15 cellular contexts compared by ENCODE assay signal in the genomic region with DNA sequence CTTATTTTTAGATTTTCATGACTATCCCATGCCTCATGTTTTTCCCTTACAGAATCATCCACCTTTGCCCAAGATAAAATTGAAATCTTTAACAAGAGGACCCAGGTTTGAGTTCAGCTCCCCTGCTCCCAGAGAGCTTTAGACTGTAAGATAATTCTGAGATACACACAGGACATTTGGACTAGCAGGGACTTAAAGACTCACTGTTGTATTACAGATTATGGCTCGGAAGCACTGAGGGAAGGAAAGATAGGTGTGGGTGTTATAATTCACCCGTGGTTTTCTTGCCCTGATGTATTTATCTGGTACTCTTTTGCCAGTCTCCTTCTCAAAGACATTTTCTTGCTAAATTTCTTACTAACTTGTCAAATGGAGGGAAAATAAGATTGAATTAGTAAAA.
DNase-seq lines count a peak whose midpoint lies in the region; ATAC-seq and TF ChIP-seq lines count a peak whose summit lies in the region.
"Had no signal": no experiment of that assay in that cellular context is flagged by ENCODE, and none has a peak within 500 bp of the region (broad histone marks: within the 10 kb centered on the region; RNA-seq: fewer than 3 reads in every experiment).

No MANE protein-coding gene starts in this region.

- H3K4me2 ChIP-seq in IMR-90 (ENCODE audit: low read depth, low read length), result no peak overlapping the region
- H3K4me2 ChIP-seq in PC-9, result no peak overlapping the region

- H3K27me3 Mint-ChIP-seq in activated CD4-positive, alpha-beta memory T cell treated with anti-CD3 and anti-CD28 coated beads for 36 hours, result no peaks in the 10 kb centered on the region
- H3K27me3 Mint-ChIP-seq in activated CD4-positive, alpha-beta memory T cell treated with anti-CD3 and anti-CD28 coated beads, Interleukin-2, amount 10 ng/mL, durations not matched to agents 7 days and 5 days, result no peaks in the 10 kb centered on the region
- H3K27me3 Mint-ChIP-seq in activated naive CD8-positive, alpha-beta T cell, result no peaks in the 10 kb centered on the region
- no peaks in the 10 kb centered on the region for H3K27me3 Mint-ChIP-seq in natural killer cell treated with Interleukin-12 subunit alpha and Interleukin-12 subunit beta and Interleukin-15 and Interleukin-18, amount 100 ng/mL, for 72 hours

- H2AK5ac ChIP-seq in IMR-90 (ENCODE audit: low read depth, low read length), result no peak overlapping the region

- no peaks in the 10 kb centered on the region for H3K27me3 ChIP-seq in IMR-90 (ENCODE audit: control insufficient read depth, insufficient read depth, low read length)
- H3K27me3 ChIP-seq in PC-9 (ENCODE audit: insufficient read depth, low read depth), result no peaks in the 10 kb centered on the region
- H3K27me3 ChIP-seq: Peyer's patch had no signal

- H2BK15ac ChIP-seq in IMR-90 (ENCODE audit: low read depth, low read length), result no peak overlapping the region

- H3K4me3 ChIP-seq in IMR-90 (ENCODE audit: insufficient read depth, low read depth, low read length), result no peak overlapping the region
- no peak overlapping the region for H3K4me3 ChIP-seq in PC-9
- H3K4me3 ChIP-seq: Peyer's patch had no signal

- no peak overlapping the region for H3K18ac ChIP-seq in IMR-90 (ENCODE audit: low read depth, low read length)

- dilution Hi-C loops in IMR-90 (cut with HindIII; ENCODE audit: low sequenced_read_pairs, unreplicated experiment), result no loop called here

- no peak overlapping the region for H4K91ac ChIP-seq in IMR-90 (ENCODE audit: insufficient read depth, low read depth, low read length)

- no peak for TF ChIP-seq RAD21 in IMR-90 (IDR thresholded peaks at IDR 0.05; ENCODE audit: low read length)

- no peak overlapping the region for H2AK9ac ChIP-seq in IMR-90 (replicated peaks; ENCODE audit: low read depth, low read length, poor library complexity)

- H3K14ac ChIP-seq in IMR-90 (replicated peaks; ENCODE audit: low read depth, low read length), result no peak overlapping the region

- no CpG with 5 or more reads among the region's 2 CpGs for WGBS in IMR-90 (ENCODE audit: extremely low coverage in 2 of 2, insufficient read length in 1 of 2), 2 experiments

- ATAC-seq in IMR-90 (ENCODE audit: low read depth) (no peak), HG03565 (IDR thresholded peaks at IDR 0.05; ENCODE audit: unreplicated experiment) (no peak)
- no peak for ATAC-seq in natural killer cell treated with Interleukin-12 subunit alpha and Interleukin-12 subunit beta and Interleukin-15 and Interleukin-18, amount 100 ng/mL, for 72 hours
- ATAC-seq: CD8-positive, alpha-beta T cell; HepG2 had no signal

- no peak overlapping the region for H2BK20ac ChIP-seq in IMR-90 (ENCODE audit: low read depth, low read length)

- intact Hi-C loops in activated CD4-positive, alpha-beta memory T cell treated with anti-CD3 and anti-CD28 coated beads for 36 hours (cut with micrococcal nuclease), result no loop called here
- intact Hi-C loops in IMR-90 (cut with micrococcal nuclease), result no loop called here
- intact Hi-C loops in PC-9 (cut with micrococcal nuclease; ENCODE audit: unreplicated experiment), result no loop called here

- DNase-seq in activated CD4-positive, alpha-beta memory T cell treated with anti-CD3 and anti-CD28 coated beads for 36 hours, result no peak
- DNase-seq in activated CD4-positive, alpha-beta memory T cell treated with anti-CD3 and anti-CD28 coated beads, Interleukin-2, amount 10 ng/mL, durations not matched to agents 7 days and 5 days, result no peak
- DNase-seq in IMR-90, result no peak
- no peak for DNase-seq in natural killer cell treated with Interleukin-12 subunit alpha and Interleukin-12 subunit beta and Interleukin-15 and Interleukin-18, amount 100 ng/mL, for 72 hours (ENCODE audit: low spot score)
- no peak for DNase-seq in mucosa of gallbladder (ENCODE audit: low spot score)
- no peak for DNase-seq in PC-9
- DNase-seq: CD8-positive, alpha-beta T cell; NCI-H1092; NCI-H146; NCI-H2081; NCI-H524; Peyer's patch had no signal

- no peaks in the 10 kb centered on the region for H3K36me3 ChIP-seq in IMR-90 (ENCODE audit: control insufficient read depth, insufficient read depth, low read length)
- H3K36me3 ChIP-seq in PC-9 (ENCODE audit: low read depth), result no peaks in the 10 kb centered on the region

- H3K27ac ChIP-seq in IMR-90 (ENCODE audit: insufficient read depth, low read length), result no peak overlapping the region
- no peak overlapping the region for H3K27ac ChIP-seq in PC-9
- H3K27ac ChIP-seq: Peyer's patch had no signal

- H3K56ac ChIP-seq in IMR-90 (ENCODE audit: extremely low read depth, insufficient read depth, low read length), result no peak overlapping the region

- H3K4me1 Mint-ChIP-seq in activated CD4-positive, alpha-beta memory T cell treated with anti-CD3 and anti-CD28 coated beads for 36 hours (ENCODE audit: low read depth), result peaks cover 54% of the 10 kb centered on the region
- H3K4me1 Mint-ChIP-seq in activated CD4-positive, alpha-beta memory T cell treated with anti-CD3 and anti-CD28 coated beads, Interleukin-2, amount 10 ng/mL, durations not matched to agents 7 days and 5 days, result peaks cover 35% of the 10 kb centered on the region
- peaks cover 55% of the 10 kb centered on the region for H3K4me1 Mint-ChIP-seq in activated naive CD8-positive, alpha-beta T cell (ENCODE audit: low read depth)
- H3K4me1 Mint-ChIP-seq in natural killer cell treated with Interleukin-12 subunit alpha and Interleukin-12 subunit beta and Interleukin-15 and Interleukin-18, amount 100 ng/mL, for 72 hours (ENCODE audit: low read depth in 2 of 2), result peaks cover 50 to 53% of the 10 kb centered on the region in 2 donors

- H4K20me1 ChIP-seq in IMR-90 (ENCODE audit: insufficient read depth, low read length), result no peaks in the 10 kb centered on the region
- no peaks in the 10 kb centered on the region for H4K20me1 ChIP-seq in PC-9 (ENCODE audit: insufficient read depth)

- peaks cover 15% of the 10 kb centered on the region for H3K36me3 Mint-ChIP-seq in activated CD4-positive, alpha-beta memory T cell treated with anti-CD3 and anti-CD28 coated beads for 36 hours
- peaks cover 28% of the 10 kb centered on the region for H3K36me3 Mint-ChIP-seq in activated CD4-positive, alpha-beta memory T cell treated with anti-CD3 and anti-CD28 coated beads, Interleukin-2, amount 10 ng/mL, durations not matched to agents 7 days and 5 days (ENCODE audit: low read depth)
- peaks cover 12% of the 10 kb centered on the region for H3K36me3 Mint-ChIP-seq in activated naive CD8-positive, alpha-beta T cell
- H3K36me3 Mint-ChIP-seq in natural killer cell treated with Interleukin-12 subunit alpha and Interleukin-12 subunit beta and Interleukin-15 and Interleukin-18, amount 100 ng/mL, for 72 hours, result peaks cover 13% of the 10 kb centered on the region

- in situ Hi-C loops in IMR-90 (cut with MboI; ENCODE audit: low sequenced_read_pairs), result no loop called here

- H3K4ac ChIP-seq in IMR-90 (ENCODE audit: low read depth, low read length), result peak overlapping the region; percentile 24; the same call in 1 of the 2 replicates

- TF ChIP-seq CTCF in IMR-90 (conservative IDR thresholded peaks at IDR 0.05; ENCODE audit: low read depth, low read length), result no peak
- TF ChIP-seq CTCF in PC-9 (conservative IDR thresholded peaks at IDR 0.05), result no peak

- H3K9ac ChIP-seq in IMR-90 (ENCODE audit: low read depth, low read length), result no peak overlapping the region

- peaks cover under 1 to 2% of the 10 kb centered on the region in 2 experiments; a peak in 1 of 4 replicates for H3K79me1 ChIP-seq in IMR-90 (ENCODE audit: low read depth in 1 of 2, low read length in 2 of 2)

- no peak for TF ChIP-seq POLR2A in IMR-90 (IDR thresholded peaks at IDR 0.05; ENCODE audit: low read depth, low read length)

- BruUV-seq in IMR-90 (replicated peaks; lab: Mats Ljungman, UMichigan), result no TSS peak
- BruUV-seq in PC-9 (replicated peaks; lab: Mats Ljungman, UMichigan), result no TSS peak

- peaks cover 2% of the 10 kb centered on the region for H3K9me1 ChIP-seq in IMR-90 (ENCODE audit: insufficient read depth, low read length)

- H3K4me3 Mint-ChIP-seq in activated CD4-positive, alpha-beta memory T cell treated with anti-CD3 and anti-CD28 coated beads for 36 hours, result no peak overlapping the region
- no peak overlapping the region for H3K4me3 Mint-ChIP-seq in activated CD4-positive, alpha-beta memory T cell treated with anti-CD3 and anti-CD28 coated beads, Interleukin-2, amount 10 ng/mL, durations not matched to agents 7 days and 5 days
- no peak overlapping the region for H3K4me3 Mint-ChIP-seq in activated naive CD8-positive, alpha-beta T cell
- H3K4me3 Mint-ChIP-seq in natural killer cell treated with Interleukin-12 subunit alpha and Interleukin-12 subunit beta and Interleukin-15 and Interleukin-18, amount 100 ng/mL, for 72 hours, result peak overlapping the region; percentile 58
- H3K4me3 Mint-ChIP-seq: CD8-positive, alpha-beta T cell had no signal

- H4K8ac ChIP-seq in IMR-90 (ENCODE audit: low read depth in 2 of 2, low read length in 2 of 2), result 0 out of 4 replicates have a peak overlapping the region, but pooled peaks of 1 of the 2 experiments have one; percentile 25

- H2BK5ac ChIP-seq in IMR-90 (ENCODE audit: low read depth, low read length, poor library complexity, severe bottlenecking), result no peak overlapping the region

- H4K5ac ChIP-seq in IMR-90 (ENCODE audit: low read depth, low read length), result no peak overlapping the region

- no peak overlapping the region for H3K23ac ChIP-seq in IMR-90 (ENCODE audit: low read depth, low read length)

- H3F3A ChIP-seq in PC-9 (ENCODE audit: insufficient read depth, low read depth), result no peaks in the 10 kb centered on the region

- POLR2A ChIA-PET in activated CD4-positive, alpha-beta memory T cell treated with anti-CD3 and anti-CD28 coated beads for 36 hours (lab: Charles Lee), result interaction anchor here (1.3 to 1.8 kb wide), 2 partner anchors 19 to 149 kb away, joined by 4 read pairs; a partner anchor contains a TSS
- POLR2A ChIA-PET in activated CD4-positive, alpha-beta memory T cell treated with anti-CD3 and anti-CD28 coated beads, Interleukin-2, amount 10 ng/mL, durations not matched to agents 7 days and 5 days (lab: Charles Lee), result no interaction called here
- POLR2A ChIA-PET in IMR-90 (lab: Charles Lee; ENCODE audit: unreplicated experiment), result no interaction called here
- POLR2A ChIA-PET in PC-9 (lab: Charles Lee; ENCODE audit: unreplicated experiment), result no interaction called here

- H2AFZ ChIP-seq in IMR-90 (replicated peaks; ENCODE audit: low read length, poor library complexity), result no peak overlapping the region
- H2AFZ ChIP-seq in PC-9, result no peak overlapping the region

- H2BK120ac ChIP-seq in IMR-90 (ENCODE audit: low read depth, low read length), result no peak overlapping the region

- H3K27ac Mint-ChIP-seq in activated CD4-positive, alpha-beta memory T cell treated with anti-CD3 and anti-CD28 coated beads for 36 hours, result peak overlapping the region; percentile 76
- H3K27ac Mint-ChIP-seq in activated CD4-positive, alpha-beta memory T cell treated with anti-CD3 and anti-CD28 coated beads, Interleukin-2, amount 10 ng/mL, durations not matched to agents 7 days and 5 days, result no peak overlapping the region
- H3K27ac Mint-ChIP-seq in activated naive CD8-positive, alpha-beta T cell, result peak overlapping the region; percentile 97
- H3K27ac Mint-ChIP-seq in natural killer cell treated with Interleukin-12 subunit alpha and Interleukin-12 subunit beta and Interleukin-15 and Interleukin-18, amount 100 ng/mL, for 72 hours, result peak overlapping the region; percentile 81 to 89
- H3K27ac Mint-ChIP-seq: CD8-positive, alpha-beta T cell had no signal

- H3K9me3 Mint-ChIP-seq in activated CD4-positive, alpha-beta memory T cell treated with anti-CD3 and anti-CD28 coated beads for 36 hours, result no peaks in the 10 kb centered on the region
- no peaks in the 10 kb centered on the region for H3K9me3 Mint-ChIP-seq in activated CD4-positive, alpha-beta memory T cell treated with anti-CD3 and anti-CD28 coated beads, Interleukin-2, amount 10 ng/mL, durations not matched to agents 7 days and 5 days
- no peaks in the 10 kb centered on the region for H3K9me3 Mint-ChIP-seq in activated naive CD8-positive, alpha-beta T cell (ENCODE audit: low read depth)
- H3K9me3 Mint-ChIP-seq in natural killer cell treated with Interleukin-12 subunit alpha and Interleukin-12 subunit beta and Interleukin-15 and Interleukin-18, amount 100 ng/mL, for 72 hours, result no peaks in the 10 kb centered on the region
- H3K9me3 Mint-ChIP-seq: CD8-positive, alpha-beta T cell had no signal

- H3K9me3 ChIP-seq in IMR-90 (ENCODE audit: control insufficient read depth, insufficient read depth, low read length) (no peaks in the 10 kb centered on the region), PC-9 (ENCODE audit: insufficient read depth, low read depth) (peaks cover 3% of the 10 kb centered on the region; the same call in 1 of the 2 replicates)
- H3K9me3 ChIP-seq: Peyer's patch had no signal

- CTCF ChIA-PET in activated CD4-positive, alpha-beta memory T cell treated with anti-CD3 and anti-CD28 coated beads for 36 hours (lab: Charles Lee), result interaction anchor here (1.5 kb wide), 1 partner anchor 34 kb away, joined by 5 read pairs; no protein-coding TSS in a partner anchor
- CTCF ChIA-PET in activated CD4-positive, alpha-beta memory T cell treated with anti-CD3 and anti-CD28 coated beads, Interleukin-2, amount 10 ng/mL, durations not matched to agents 7 days and 5 days (lab: Charles Lee), result interaction anchor here (1.1 kb wide), 1 partner anchor 10 kb away, joined by 3 read pairs; no protein-coding TSS in a partner anchor
- CTCF ChIA-PET in IMR-90 (lab: Yijun Ruan, JAX) (no interaction called here), PC-9 (lab: Charles Lee) (no interaction called here)

- H3K4me1 ChIP-seq in IMR-90 (ENCODE audit: control insufficient read depth, insufficient read depth, low read length) (peaks cover 10% of the 10 kb centered on the region), PC-9 (replicated peaks; ENCODE audit: insufficient read depth) (peaks cover 10% of the 10 kb centered on the region; the same call in 1 of the 2 replicates)

- no peaks in the 10 kb centered on the region for H3K9me2 ChIP-seq in PC-9 (ENCODE audit: insufficient read depth)

- H3K79me2 ChIP-seq in PC-9 (ENCODE audit: low read depth), result no peaks in the 10 kb centered on the region

Comparison
In these comparisons a context has a peak if more than half of its experiments do, and no peak if none do; other contexts are left out.
1. CTCF ChIA-PET loops: an anchor here in activated CD4-positive, alpha-beta memory T cell treated with anti-CD3 and anti-CD28 coated beads for 36 hours (1.5 kb wide) and activated CD4-positive, alpha-beta memory T cell treated with anti-CD3 and anti-CD28 coated beads, Interleukin-2, amount 10 ng/mL, durations not matched to agents 7 days and 5 days (1.1 kb wide); none called in IMR-90 and PC-9.